ENCODE assay signal across 9 cellular contexts in the genomic region with DNA sequence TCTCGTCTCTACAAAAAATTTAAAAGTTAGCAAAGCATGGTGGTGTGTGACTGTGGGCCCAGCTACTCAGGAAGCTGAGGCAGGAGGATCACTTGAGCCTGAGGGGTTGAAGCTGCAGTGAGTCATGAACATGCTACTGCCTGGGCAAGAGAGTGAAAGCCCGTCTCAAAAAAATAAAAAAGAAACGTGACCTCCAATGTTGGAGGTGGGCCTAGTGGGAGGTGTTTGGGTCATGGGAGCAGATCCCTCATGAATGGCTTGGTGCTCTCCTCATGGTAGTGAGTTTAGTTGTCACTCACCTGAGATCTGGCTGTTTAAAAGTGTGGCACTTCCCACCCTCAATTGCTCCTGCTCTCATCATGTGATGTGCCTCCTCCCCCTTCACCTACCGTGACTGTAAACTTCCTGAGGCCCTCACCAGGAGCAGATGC. TPM values are rescaled to one million over a fixed set of nuclear protein-coding genes. Genes with fewer than 3 reads are reported as not detected.
A peak's percentile ranks its signal among the peaks of the same experiment; 100 is the strongest.
DNase-seq lines count a peak whose midpoint lies in the region; ATAC-seq and TF ChIP-seq lines count a peak whose summit lies in the region.
"Had no signal": no experiment of that assay in that cellular context is flagged by ENCODE, and none has a peak within 500 bp of the region (broad histone marks: within the 10 kb centered on the region; RNA-seq: fewer than 3 reads in every experiment).

No MANE protein-coding gene starts in this region.

- DNase-seq in activated CD8-positive, alpha-beta T cell treated with anti-CD3 and anti-CD28 coated beads, Interleukin-2, amount 10 ng/mL, durations not matched to agents 7 days and 5 days = peak; percentile 58
- peak; percentile 6 for DNase-seq in stimulated activated CD8-positive, alpha-beta memory T cell treated with anti-CD3 and anti-CD28 coated beads, Interleukin-12 subunit alpha, Interleukin-12 subunit beta, amount 100 ng/mL, for 4 hours (ENCODE audit: low read depth)
- no peak for DNase-seq in DMS79 (lab: John Stamatoyannopoulos, UW)
- no peak for DNase-seq in heart right ventricle
- DNase-seq in epidermal melanocyte (ENCODE audit: insufficient read length, low spot score) = no peak
- DNase-seq in NCI-H2227 treated with DMSO at 0.1 percent for 48 hours (lab: John Stamatoyannopoulos, UW) = no peak

- no peaks in the 10 kb centered on the region for H3K27me3 Mint-ChIP-seq in IgD-negative memory B cell
- no peaks in the 10 kb centered on the region for H3K27me3 Mint-ChIP-seq in activated CD8-positive, alpha-beta T cell treated with anti-CD3 and anti-CD28 coated beads, Interleukin-2, amount 10 ng/mL, durations not matched to agents 7 days and 5 days (ENCODE audit: low read depth)

- H3K9me3 ChIP-seq in heart right ventricle = peaks cover 0 to 11% (median 0%) of the 10 kb centered on the region in 11 donors

- H3K27ac Mint-ChIP-seq in IgD-negative memory B cell = peak overlapping the region; percentile 31 to 90 (median 86)
- H3K27ac Mint-ChIP-seq in activated CD8-positive, alpha-beta T cell treated with anti-CD3 and anti-CD28 coated beads, Interleukin-2, amount 10 ng/mL, durations not matched to agents 7 days and 5 days = peak overlapping the region; percentile 88

- peaks cover 0 to 3% (median 0%) of the 10 kb centered on the region in 9 donors for H3K4me1 ChIP-seq in heart right ventricle

- 78 to 86% methylated on average over 4 of the region's 4 CpGs for WGBS in heart right ventricle, 2 donors

- H3K27me3 ChIP-seq in heart right ventricle = no peaks in the 10 kb centered on the region

- H3K4me3 Mint-ChIP-seq in IgD-negative memory B cell = peak overlapping the region in 3 of 4 donors; percentile 21 to 89 (median 48)
- H3K4me3 Mint-ChIP-seq in activated CD8-positive, alpha-beta T cell treated with anti-CD3 and anti-CD28 coated beads, Interleukin-2, amount 10 ng/mL, durations not matched to agents 7 days and 5 days = peak overlapping the region; percentile 34

- H3K4me1 Mint-ChIP-seq in IgD-negative memory B cell = peaks cover 19 to 26% (median 20%) of the 10 kb centered on the region in 3 donors
- peaks cover 33% of the 10 kb centered on the region for H3K4me1 Mint-ChIP-seq in activated CD8-positive, alpha-beta T cell treated with anti-CD3 and anti-CD28 coated beads, Interleukin-2, amount 10 ng/mL, durations not matched to agents 7 days and 5 days (ENCODE audit: low read depth)

- ATAC-seq in activated CD8-positive, alpha-beta T cell treated with anti-CD3 and anti-CD28 coated beads, Interleukin-2, amount 10 ng/mL, durations not matched to agents 7 days and 5 days = peak; percentile 88
- ATAC-seq in esophagus mucosa = peak; percentile 93
- no peak for ATAC-seq in heart right ventricle
- ATAC-seq: HepG2 had no signal

- peaks cover 0 to 28% (median 0%) of the 10 kb centered on the region in 9 donors for H3K36me3 ChIP-seq in heart right ventricle

- peak overlapping the region in 1 of 10 donors; percentile 20 for H3K27ac ChIP-seq in heart right ventricle

- peaks cover 0 to 4% (median 0%) of the 10 kb centered on the region in 3 donors for H3K9me3 Mint-ChIP-seq in IgD-negative memory B cell
- no peaks in the 10 kb centered on the region for H3K9me3 Mint-ChIP-seq in activated CD8-positive, alpha-beta T cell treated with anti-CD3 and anti-CD28 coated beads, Interleukin-2, amount 10 ng/mL, durations not matched to agents 7 days and 5 days (ENCODE audit: insufficient read depth)

- POLR2A ChIA-PET in activated CD8-positive, alpha-beta T cell treated with anti-CD3 and anti-CD28 coated beads, Interleukin-2, amount 10 ng/mL, durations not matched to agents 7 days and 5 days (lab: Charles Lee) = interaction anchor here (1.0 kb wide), 1 partner anchor 25 kb away, joined by 3 read pairs; a partner anchor contains a TSS

- intact Hi-C loops in heart right ventricle (cut with DNase I) = no loop called here

- no peak for TF ChIP-seq CTCF in heart right ventricle (IDR thresholded peaks at IDR 0.05)

- peaks cover 3% of the 10 kb centered on the region for H3K36me3 Mint-ChIP-seq in IgD-negative memory B cell
- H3K36me3 Mint-ChIP-seq in activated CD8-positive, alpha-beta T cell treated with anti-CD3 and anti-CD28 coated beads, Interleukin-2, amount 10 ng/mL, durations not matched to agents 7 days and 5 days (ENCODE audit: low read depth) = peaks cover 55% of the 10 kb centered on the region

- H3K4me3 ChIP-seq in heart right ventricle = no peak overlapping the region

- CTCF ChIA-PET in activated CD8-positive, alpha-beta T cell treated with anti-CD3 and anti-CD28 coated beads, Interleukin-2, amount 10 ng/mL, durations not matched to agents 7 days and 5 days (lab: Charles Lee) = interaction anchor here (0.9 to 1.6 kb wide), 3 partner anchors 20 to 234 kb away, joined by 3 to 5 read pairs (median 3); no protein-coding TSS in a partner anchor

RNA-seq across cellular contexts. Expression of a gene that starts 24.3 kb away (rescaled TPM):
- 6.5 TPM for polyA plus RNA-seq in IgD-negative memory B cell
- 10 to 100 TPM; 55.6 to 56.3 TPM for total RNA-seq in activated CD8-positive, alpha-beta T cell treated with anti-CD3 and anti-CD28 coated beads, Interleukin-2, amount 10 ng/mL, durations not matched to agents 7 days and 5 days
- 6.3 TPM for total RNA-seq in esophagus mucosa
- 1 to 10 TPM; 2.7 to 6.5 (median 4.2) TPM for total RNA-seq in heart right ventricle
- polyA plus RNA-seq in heart right ventricle = 1 to 10 TPM in 1 of 2 donors, under 1 TPM in 1; 0.97 to 1.3 TPM

Comparison
In these comparisons a context has a peak if more than half of its experiments do, and no peak if none do; other contexts are left out.
1. ATAC-seq: peak in activated CD8-positive, alpha-beta T cell treated with anti-CD3 and anti-CD28 coated beads, Interleukin-2, amount 10 ng/mL, durations not matched to agents 7 days and 5 days (single experiment) and esophagus mucosa (single experiment); none in heart right ventricle (0 of 8).
2. DNase-seq: peak in activated CD8-positive, alpha-beta T cell treated with anti-CD3 and anti-CD28 coated beads, Interleukin-2, amount 10 ng/mL, durations not matched to agents 7 days and 5 days (single experiment) and stimulated activated CD8-positive, alpha-beta memory T cell treated with anti-CD3 and anti-CD28 coated beads, Interleukin-12 subunit alpha, Interleukin-12 subunit beta, amount 100 ng/mL, for 4 hours (single experiment); none in DMS79 (single experiment), heart right ventricle (0 of 2), epidermal melanocyte (single experiment) and NCI-H2227 treated with DMSO at 0.1 percent for 48 hours (single experiment).